Comparison of ENCODE assay signal across 22 cellular contexts in the genomic region with DNA sequence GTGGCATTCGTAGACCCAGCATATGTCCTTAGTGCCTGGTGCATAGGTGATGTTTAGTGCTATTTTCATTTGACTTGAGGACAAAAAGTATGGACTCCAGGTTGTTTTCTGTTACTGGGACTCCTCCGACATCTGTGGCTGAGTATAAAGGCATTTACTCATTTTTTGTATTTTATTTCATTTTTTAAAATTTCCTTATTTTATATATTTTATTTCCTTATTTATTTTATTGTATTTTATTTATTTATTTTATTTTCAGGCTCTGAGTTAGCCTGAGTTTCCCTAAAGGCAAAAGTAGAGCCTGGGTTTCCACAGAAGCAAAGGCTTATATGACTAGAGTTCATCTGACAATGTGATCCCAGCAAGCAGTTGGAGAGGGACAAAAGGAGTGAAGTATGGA.
"Had no signal": no experiment of that assay in that cellular context is flagged by ENCODE, and none has a peak within 500 bp of the region (broad histone marks: within the 10 kb centered on the region; RNA-seq: fewer than 3 reads in every experiment).

No MANE protein-coding gene starts in this region.

- H3K9me3 Mint-ChIP-seq: dendritic cell treated with granulocyte-macrophage colony-stimulating factor and Interleukin-4, amounts not matched to agents 40 ng/mL and 50 ng/mL, for 4 days; effector memory CD8-positive, alpha-beta T cell; endodermal cell had no signal

- H3K27ac Mint-ChIP-seq: dendritic cell treated with granulocyte-macrophage colony-stimulating factor and Interleukin-4, amounts not matched to agents 40 ng/mL and 50 ng/mL, for 4 days; effector memory CD8-positive, alpha-beta T cell; endodermal cell had no signal

- H3K27me3 Mint-ChIP-seq: dendritic cell treated with granulocyte-macrophage colony-stimulating factor and Interleukin-4, amounts not matched to agents 40 ng/mL and 50 ng/mL, for 4 days; effector memory CD8-positive, alpha-beta T cell had no signal

- ATAC-seq: effector memory CD8-positive, alpha-beta T cell; esophagus mucosa; foreskin keratinocyte; gastrocnemius medialis; gastroesophageal sphincter; heart left ventricle; heart right ventricle had no signal

- H3K4me3 Mint-ChIP-seq: dendritic cell treated with granulocyte-macrophage colony-stimulating factor and Interleukin-4, amounts not matched to agents 40 ng/mL and 50 ng/mL, for 4 days; effector memory CD8-positive, alpha-beta T cell; endodermal cell had no signal

- DNase-seq: colonic mucosa; cortex of kidney; dermis blood vessel endothelial cell; dorsolateral prefrontal cortex; effector CD4-positive, alpha-beta T cell; effector CD8-positive, alpha-beta T cell; effector memory CD4-positive, alpha-beta T cell; effector memory CD8-positive, alpha-beta T cell; endodermal cell; erythroblast; esophagus squamous epithelium; foreskin fibroblast; foreskin keratinocyte; foreskin melanocyte; gastrocnemius medialis; glutamatergic neuron; head of caudate nucleus; heart left ventricle; heart right ventricle had no signal
